2 cellular contexts compared by ENCODE assay signal in the genomic region with DNA sequence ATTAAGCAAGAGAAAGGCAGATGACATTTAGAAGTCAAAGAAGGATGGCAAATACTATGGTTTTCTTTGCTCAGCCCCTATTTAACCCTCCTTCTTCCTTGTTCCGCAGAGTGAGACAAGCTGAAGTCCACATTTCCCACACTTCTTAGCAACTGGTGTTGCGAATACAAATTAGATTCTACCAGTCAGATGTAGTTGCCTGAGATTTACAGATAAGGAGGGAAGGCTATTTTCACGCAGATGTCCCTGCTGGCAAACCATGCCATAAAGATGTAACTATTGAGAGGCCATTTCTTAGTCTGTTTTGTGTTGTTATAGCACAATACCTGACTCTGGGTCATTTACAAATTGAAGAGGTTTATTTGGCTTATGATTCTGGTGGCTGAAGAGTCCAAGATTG.
TF ChIP-seq lines count a peak whose summit lies in the region.

No MANE protein-coding gene starts in this region.

TF ChIP-seq in GM23338, 12 proteins besides CTCF, POLR2A, EP300 and RAD21 (continued from another document):
- TF ChIP-seq, protein P1, sequence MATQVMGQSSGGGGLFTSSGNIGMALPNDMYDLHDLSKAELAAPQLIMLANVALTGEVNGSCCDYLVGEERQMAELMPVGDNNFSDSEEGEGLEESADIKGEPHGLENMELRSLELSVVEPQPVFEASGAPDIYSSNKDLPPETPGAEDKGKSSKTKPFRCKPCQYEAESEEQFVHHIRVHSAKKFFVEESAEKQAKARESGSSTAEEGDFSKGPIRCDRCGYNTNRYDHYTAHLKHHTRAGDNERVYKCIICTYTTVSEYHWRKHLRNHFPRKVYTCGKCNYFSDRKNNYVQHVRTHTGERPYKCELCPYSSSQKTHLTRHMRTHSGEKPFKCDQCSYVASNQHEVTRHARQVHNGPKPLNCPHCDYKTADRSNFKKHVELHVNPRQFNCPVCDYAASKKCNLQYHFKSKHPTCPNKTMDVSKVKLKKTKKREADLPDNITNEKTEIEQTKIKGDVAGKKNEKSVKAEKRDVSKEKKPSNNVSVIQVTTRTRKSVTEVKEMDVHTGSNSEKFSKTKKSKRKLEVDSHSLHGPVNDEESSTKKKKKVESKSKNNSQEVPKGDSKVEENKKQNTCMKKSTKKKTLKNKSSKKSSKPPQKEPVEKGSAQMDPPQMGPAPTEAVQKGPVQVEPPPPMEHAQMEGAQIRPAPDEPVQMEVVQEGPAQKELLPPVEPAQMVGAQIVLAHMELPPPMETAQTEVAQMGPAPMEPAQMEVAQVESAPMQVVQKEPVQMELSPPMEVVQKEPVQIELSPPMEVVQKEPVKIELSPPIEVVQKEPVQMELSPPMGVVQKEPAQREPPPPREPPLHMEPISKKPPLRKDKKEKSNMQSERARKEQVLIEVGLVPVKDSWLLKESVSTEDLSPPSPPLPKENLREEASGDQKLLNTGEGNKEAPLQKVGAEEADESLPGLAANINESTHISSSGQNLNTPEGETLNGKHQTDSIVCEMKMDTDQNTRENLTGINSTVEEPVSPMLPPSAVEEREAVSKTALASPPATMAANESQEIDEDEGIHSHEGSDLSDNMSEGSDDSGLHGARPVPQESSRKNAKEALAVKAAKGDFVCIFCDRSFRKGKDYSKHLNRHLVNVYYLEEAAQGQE (IDR thresholded peaks at IDR 0.05; ENCODE audit: unreplicated experiment), result no peak
- no peak for TF ChIP-seq NANOG (IDR thresholded peaks at IDR 0.05; ENCODE audit: borderline replicate concordance)
- TF ChIP-seq, protein P2, sequence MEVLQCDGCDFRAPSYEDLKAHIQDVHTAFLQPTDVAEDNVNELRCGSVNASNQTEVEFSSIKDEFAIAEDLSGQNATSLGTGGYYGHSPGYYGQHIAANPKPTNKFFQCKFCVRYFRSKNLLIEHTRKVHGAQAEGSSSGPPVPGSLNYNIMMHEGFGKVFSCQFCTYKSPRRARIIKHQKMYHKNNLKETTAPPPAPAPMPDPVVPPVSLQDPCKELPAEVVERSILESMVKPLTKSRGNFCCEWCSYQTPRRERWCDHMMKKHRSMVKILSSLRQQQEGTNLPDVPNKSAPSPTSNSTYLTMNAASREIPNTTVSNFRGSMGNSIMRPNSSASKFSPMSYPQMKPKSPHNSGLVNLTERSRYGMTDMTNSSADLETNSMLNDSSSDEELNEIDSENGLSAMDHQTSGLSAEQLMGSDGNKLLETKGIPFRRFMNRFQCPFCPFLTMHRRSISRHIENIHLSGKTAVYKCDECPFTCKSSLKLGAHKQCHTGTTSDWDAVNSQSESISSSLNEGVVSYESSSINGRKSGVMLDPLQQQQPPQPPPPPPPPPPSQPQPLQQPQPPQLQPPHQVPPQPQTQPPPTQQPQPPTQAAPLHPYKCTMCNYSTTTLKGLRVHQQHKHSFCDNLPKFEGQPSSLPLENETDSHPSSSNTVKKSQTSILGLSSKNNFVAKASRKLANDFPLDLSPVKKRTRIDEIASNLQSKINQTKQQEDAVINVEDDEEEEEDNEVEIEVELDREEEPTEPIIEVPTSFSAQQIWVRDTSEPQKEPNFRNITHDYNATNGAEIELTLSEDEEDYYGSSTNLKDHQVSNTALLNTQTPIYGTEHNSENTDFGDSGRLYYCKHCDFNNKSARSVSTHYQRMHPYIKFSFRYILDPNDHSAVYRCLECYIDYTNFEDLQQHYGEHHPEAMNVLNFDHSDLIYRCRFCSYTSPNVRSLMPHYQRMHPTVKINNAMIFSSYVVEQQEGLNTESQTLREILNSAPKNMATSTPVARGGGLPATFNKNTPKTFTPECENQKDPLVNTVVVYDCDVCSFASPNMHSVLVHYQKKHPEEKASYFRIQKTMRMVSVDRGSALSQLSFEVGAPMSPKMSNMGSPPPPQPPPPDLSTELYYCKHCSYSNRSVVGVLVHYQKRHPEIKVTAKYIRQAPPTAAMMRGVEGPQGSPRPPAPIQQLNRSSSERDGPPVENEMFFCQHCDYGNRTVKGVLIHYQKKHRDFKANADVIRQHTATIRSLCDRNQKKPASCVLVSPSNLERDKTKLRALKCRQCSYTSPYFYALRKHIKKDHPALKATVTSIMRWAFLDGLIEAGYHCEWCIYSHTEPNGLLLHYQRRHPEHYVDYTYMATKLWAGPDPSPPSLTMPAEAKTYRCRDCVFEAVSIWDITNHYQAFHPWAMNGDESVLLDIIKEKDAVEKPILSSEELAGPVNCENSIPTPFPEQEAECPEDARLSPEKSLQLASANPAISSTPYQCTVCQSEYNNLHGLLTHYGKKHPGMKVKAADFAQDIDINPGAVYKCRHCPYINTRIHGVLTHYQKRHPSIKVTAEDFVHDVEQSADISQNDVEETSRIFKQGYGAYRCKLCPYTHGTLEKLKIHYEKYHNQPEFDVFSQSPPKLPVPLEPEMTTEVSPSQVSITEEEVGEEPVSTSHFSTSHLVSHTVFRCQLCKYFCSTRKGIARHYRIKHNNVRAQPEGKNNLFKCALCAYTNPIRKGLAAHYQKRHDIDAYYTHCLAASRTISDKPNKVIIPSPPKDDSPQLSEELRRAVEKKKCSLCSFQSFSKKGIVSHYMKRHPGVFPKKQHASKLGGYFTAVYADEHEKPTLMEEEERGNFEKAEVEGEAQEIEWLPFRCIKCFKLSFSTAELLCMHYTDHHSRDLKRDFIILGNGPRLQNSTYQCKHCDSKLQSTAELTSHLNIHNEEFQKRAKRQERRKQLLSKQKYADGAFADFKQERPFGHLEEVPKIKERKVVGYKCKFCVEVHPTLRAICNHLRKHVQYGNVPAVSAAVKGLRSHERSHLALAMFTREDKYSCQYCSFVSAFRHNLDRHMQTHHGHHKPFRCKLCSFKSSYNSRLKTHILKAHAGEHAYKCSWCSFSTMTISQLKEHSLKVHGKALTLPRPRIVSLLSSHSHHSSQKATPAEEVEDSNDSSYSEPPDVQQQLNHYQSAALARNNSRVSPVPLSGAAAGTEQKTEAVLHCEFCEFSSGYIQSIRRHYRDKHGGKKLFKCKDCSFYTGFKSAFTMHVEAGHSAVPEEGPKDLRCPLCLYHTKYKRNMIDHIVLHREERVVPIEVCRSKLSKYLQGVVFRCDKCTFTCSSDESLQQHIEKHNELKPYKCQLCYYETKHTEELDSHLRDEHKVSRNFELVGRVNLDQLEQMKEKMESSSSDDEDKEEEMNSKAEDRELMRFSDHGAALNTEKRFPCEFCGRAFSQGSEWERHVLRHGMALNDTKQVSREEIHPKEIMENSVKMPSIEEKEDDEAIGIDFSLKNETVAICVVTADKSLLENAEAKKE (CRISPR knock-in tag; IDR thresholded peaks at IDR 0.05), result no peak
- no peak for TF ChIP-seq ZNF331 (CRISPR knock-in tag; IDR thresholded peaks at IDR 0.05; ENCODE audit: low read depth)
- no peak for TF ChIP-seq CREB1 (CRISPR knock-in tag; IDR thresholded peaks at IDR 0.05; ENCODE audit: low read depth)
TF ChIP-seq in GM23338: peak in this region for 0.

TF ChIP-seq in K562, 482 proteins besides CTCF, POLR2A, EP300 and RAD21 (continued from another document):
- TF ChIP-seq, protein P3, sequence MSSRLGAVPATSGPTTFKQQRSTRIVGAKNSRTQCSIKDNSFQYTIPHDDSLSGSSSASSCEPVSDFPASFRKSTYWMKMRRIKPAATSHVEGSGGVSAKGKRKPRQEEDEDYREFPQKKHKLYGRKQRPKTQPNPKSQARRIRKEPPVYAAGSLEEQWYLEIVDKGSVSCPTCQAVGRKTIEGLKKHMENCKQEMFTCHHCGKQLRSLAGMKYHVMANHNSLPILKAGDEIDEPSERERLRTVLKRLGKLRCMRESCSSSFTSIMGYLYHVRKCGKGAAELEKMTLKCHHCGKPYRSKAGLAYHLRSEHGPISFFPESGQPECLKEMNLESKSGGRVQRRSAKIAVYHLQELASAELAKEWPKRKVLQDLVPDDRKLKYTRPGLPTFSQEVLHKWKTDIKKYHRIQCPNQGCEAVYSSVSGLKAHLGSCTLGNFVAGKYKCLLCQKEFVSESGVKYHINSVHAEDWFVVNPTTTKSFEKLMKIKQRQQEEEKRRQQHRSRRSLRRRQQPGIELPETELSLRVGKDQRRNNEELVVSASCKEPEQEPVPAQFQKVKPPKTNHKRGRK (tag; IDR thresholded peaks at IDR 0.05), result no peak
- TF ChIP-seq SMARCB1 (IDR thresholded peaks at IDR 0.05; ENCODE audit: insufficient read length, low read depth), result no peak
- TF ChIP-seq, protein P4, sequence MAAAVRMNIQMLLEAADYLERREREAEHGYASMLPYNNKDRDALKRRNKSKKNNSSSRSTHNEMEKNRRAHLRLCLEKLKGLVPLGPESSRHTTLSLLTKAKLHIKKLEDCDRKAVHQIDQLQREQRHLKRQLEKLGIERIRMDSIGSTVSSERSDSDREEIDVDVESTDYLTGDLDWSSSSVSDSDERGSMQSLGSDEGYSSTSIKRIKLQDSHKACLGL (CRISPR knock-in tag; IDR thresholded peaks at IDR 0.05; ENCODE audit: borderline replicate concordance, poor library complexity, severe bottlenecking), result no peak
- no peak for TF ChIP-seq ZC3H8 (IDR thresholded peaks at IDR 0.05)
- no peak for TF ChIP-seq RBFOX2 (IDR thresholded peaks at IDR 0.05; ENCODE audit: low read depth, low read length)
- TF ChIP-seq TAF9B (IDR thresholded peaks at IDR 0.05; ENCODE audit: partially characterized antibody), result no peak
- TF ChIP-seq ZNF134 (CRISPR knock-in tag; conservative IDR thresholded peaks at IDR 0.05), result no peak
- TF ChIP-seq HSF4 (CRISPR knock-in tag; IDR thresholded peaks at IDR 0.05; ENCODE audit: borderline replicate concordance), result no peak
- no peak for TF ChIP-seq MEF2D (tag; conservative IDR thresholded peaks at IDR 0.05; ENCODE audit: low read depth)
- TF ChIP-seq PHTF2 (CRISPR knock-in tag; IDR thresholded peaks at IDR 0.05), result no peak
- TF ChIP-seq ESRRB (CRISPR knock-in tag; IDR thresholded peaks at IDR 0.05; ENCODE audit: borderline replicate concordance), result no peak
TF ChIP-seq in K562: peak in this region for 0.
